2 cellular contexts compared by ENCODE assay signal in the genomic region with DNA sequence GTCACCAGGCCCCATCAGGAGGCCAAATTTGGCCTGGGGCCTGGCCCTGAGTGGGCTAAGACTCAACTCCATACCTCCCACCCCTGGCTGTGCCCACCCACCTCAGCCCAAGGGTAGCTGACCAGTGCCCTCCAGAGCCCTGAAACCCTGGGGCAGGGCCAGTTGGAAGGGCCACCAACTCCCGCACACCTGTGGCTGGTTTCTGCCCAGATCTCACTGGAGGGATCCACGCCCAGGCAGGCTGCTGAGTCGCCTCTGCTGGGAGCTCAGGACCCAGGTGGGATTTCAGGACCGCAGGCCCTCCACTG.
TF ChIP-seq lines count a peak whose summit lies in the region.

No MANE protein-coding gene starts in this region.

TF ChIP-seq in SK-N-SH, 30 proteins besides CTCF, POLR2A, EP300 and RAD21 (continued from another document):
- no peak for TF ChIP-seq TEAD4 (IDR thresholded peaks at IDR 0.05; ENCODE audit: borderline replicate concordance, insufficient read depth)

TF ChIP-seq in SK-N-SH treated with all-trans-retinoic acid at 6 μM for 48 hours, 23 proteins besides CTCF, POLR2A, EP300 and RAD21 (continued from another document):
- TF ChIP-seq OSR1 (CRISPR knock-in tag; IDR thresholded peaks at IDR 0.05), result no peak
- TF ChIP-seq, protein P1, sequence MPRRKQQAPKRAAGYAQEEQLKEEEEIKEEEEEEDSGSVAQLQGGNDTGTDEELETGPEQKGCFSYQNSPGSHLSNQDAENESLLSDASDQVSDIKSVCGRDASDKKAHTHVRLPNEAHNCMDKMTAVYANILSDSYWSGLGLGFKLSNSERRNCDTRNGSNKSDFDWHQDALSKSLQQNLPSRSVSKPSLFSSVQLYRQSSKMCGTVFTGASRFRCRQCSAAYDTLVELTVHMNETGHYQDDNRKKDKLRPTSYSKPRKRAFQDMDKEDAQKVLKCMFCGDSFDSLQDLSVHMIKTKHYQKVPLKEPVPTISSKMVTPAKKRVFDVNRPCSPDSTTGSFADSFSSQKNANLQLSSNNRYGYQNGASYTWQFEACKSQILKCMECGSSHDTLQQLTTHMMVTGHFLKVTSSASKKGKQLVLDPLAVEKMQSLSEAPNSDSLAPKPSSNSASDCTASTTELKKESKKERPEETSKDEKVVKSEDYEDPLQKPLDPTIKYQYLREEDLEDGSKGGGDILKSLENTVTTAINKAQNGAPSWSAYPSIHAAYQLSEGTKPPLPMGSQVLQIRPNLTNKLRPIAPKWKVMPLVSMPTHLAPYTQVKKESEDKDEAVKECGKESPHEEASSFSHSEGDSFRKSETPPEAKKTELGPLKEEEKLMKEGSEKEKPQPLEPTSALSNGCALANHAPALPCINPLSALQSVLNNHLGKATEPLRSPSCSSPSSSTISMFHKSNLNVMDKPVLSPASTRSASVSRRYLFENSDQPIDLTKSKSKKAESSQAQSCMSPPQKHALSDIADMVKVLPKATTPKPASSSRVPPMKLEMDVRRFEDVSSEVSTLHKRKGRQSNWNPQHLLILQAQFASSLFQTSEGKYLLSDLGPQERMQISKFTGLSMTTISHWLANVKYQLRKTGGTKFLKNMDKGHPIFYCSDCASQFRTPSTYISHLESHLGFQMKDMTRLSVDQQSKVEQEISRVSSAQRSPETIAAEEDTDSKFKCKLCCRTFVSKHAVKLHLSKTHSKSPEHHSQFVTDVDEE (CRISPR knock-in tag; IDR thresholded peaks at IDR 0.05), result no peak
- TF ChIP-seq, protein P2, sequence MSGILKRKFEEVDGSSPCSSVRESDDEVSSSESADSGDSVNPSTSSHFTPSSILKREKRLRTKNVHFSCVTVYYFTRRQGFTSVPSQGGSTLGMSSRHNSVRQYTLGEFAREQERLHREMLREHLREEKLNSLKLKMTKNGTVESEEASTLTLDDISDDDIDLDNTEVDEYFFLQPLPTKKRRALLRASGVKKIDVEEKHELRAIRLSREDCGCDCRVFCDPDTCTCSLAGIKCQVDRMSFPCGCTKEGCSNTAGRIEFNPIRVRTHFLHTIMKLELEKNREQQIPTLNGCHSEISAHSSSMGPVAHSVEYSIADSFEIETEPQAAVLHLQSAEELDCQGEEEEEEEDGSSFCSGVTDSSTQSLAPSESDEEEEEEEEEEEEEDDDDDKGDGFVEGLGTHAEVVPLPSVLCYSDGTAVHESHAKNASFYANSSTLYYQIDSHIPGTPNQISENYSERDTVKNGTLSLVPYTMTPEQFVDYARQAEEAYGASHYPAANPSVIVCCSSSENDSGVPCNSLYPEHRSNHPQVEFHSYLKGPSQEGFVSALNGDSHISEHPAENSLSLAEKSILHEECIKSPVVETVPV (CRISPR knock-in tag; IDR thresholded peaks at IDR 0.05), result no peak
- no peak for TF ChIP-seq SNAI2 (CRISPR knock-in tag; IDR thresholded peaks at IDR 0.05)
- TF ChIP-seq TCF4 (CRISPR knock-in tag; IDR thresholded peaks at IDR 0.05; ENCODE audit: borderline replicate concordance), result no peak
- no peak for TF ChIP-seq PPARA (CRISPR knock-in tag; IDR thresholded peaks at IDR 0.05; ENCODE audit: borderline replicate concordance)
- TF ChIP-seq ARNTL (CRISPR knock-in tag; IDR thresholded peaks at IDR 0.05; ENCODE audit: borderline replicate concordance, low read depth), result no peak
- no peak for TF ChIP-seq ZFP3 (CRISPR knock-in tag; IDR thresholded peaks at IDR 0.05)
- no peak for TF ChIP-seq ZFP30 (CRISPR knock-in tag; IDR thresholded peaks at IDR 0.05)
- TF ChIP-seq RARB (CRISPR knock-in tag; IDR thresholded peaks at IDR 0.05), result no peak
- no peak for TF ChIP-seq ZNF70 (CRISPR knock-in tag; IDR thresholded peaks at IDR 0.05)
- TF ChIP-seq, protein P3, sequence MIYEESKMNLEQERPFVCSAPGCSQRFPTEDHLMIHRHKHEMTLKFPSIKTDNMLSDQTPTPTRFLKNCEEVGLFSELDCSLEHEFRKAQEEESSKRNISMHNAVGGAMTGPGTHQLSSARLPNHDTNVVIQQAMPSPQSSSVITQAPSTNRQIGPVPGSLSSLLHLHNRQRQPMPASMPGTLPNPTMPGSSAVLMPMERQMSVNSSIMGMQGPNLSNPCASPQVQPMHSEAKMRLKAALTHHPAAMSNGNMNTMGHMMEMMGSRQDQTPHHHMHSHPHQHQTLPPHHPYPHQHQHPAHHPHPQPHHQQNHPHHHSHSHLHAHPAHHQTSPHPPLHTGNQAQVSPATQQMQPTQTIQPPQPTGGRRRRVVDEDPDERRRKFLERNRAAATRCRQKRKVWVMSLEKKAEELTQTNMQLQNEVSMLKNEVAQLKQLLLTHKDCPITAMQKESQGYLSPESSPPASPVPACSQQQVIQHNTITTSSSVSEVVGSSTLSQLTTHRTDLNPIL (CRISPR knock-in tag; IDR thresholded peaks at IDR 0.05; ENCODE audit: low read depth), result no peak
- TF ChIP-seq ZC3H10 (CRISPR knock-in tag; IDR thresholded peaks at IDR 0.05), result no peak
TF ChIP-seq in SK-N-SH treated with all-trans-retinoic acid at 6 μM for 48 hours: peak in this region for 0.
